ENCODE assay signal across 8 cellular contexts in the genomic region with DNA sequence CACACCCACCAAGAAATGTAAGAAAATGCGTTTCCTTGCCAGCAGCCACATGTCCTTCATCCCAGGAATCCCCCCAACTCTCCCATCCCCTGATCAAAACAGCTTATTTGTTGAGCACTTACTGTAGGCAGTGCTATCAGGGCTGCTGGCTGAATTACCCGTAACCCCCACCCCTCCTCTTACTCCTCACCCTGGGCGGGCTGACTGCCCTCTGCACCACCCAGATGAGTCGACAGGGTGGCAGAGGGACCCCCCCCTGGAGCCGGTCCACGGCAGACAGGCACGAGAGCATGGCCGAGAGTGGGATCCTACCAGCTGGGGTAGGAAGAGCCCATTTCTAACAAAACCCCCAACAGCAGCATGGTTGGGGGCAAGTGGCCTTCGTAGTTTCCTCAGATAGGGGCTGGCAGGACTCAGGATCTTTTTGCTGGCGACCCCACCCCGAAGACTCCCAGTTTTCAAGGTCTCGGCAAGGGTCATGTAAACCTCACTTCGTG. TPM values are rescaled to one million over a fixed set of nuclear protein-coding genes. Genes with fewer than 3 reads are reported as not detected.
A peak's percentile ranks its signal among the peaks of the same experiment; 100 is the strongest.
DNase-seq lines count a peak whose midpoint lies in the region; ATAC-seq and TF ChIP-seq lines count a peak whose summit lies in the region.

No MANE protein-coding gene starts in this region.

- TF ChIP-seq CTCF in OCI-LY7 (conservative IDR thresholded peaks at IDR 0.05; ENCODE audit: low read length), result no peak

- peak overlapping the region; percentile 80 for H3K4me2 ChIP-seq in OCI-LY7 (ENCODE audit: low read length)

- H3K4me3 ChIP-seq in OCI-LY7 (ENCODE audit: low read depth, low read length, poor library complexity, severe bottlenecking) (peak overlapping the region; percentile 76), mucosa of rectum (ENCODE audit: low read length in 2 of 2) (peak overlapping the region; percentile 47 to 62)

- H3K27ac ChIP-seq in OCI-LY7 (ENCODE audit: low read depth, low read length, poor library complexity, severe bottlenecking), result peak overlapping the region; percentile 63
- H3K27ac ChIP-seq in cingulate gyrus (ENCODE audit: low read depth, low read length), result peak overlapping the region; percentile 81
- peak overlapping the region; percentile 87 to 88 for H3K27ac ChIP-seq in mucosa of rectum (ENCODE audit: low read depth in 2 of 2, low read length in 2 of 2)

- peak overlapping the region; percentile 44; the same call in 1 of the 2 replicates for H2AFZ ChIP-seq in OCI-LY7 (ENCODE audit: low read length)

- ATAC-seq in GM19023 (IDR thresholded peaks at IDR 0.05; ENCODE audit: unreplicated experiment) (peak; percentile 2), HG03108 (IDR thresholded peaks at IDR 0.05; ENCODE audit: unreplicated experiment) (no peak)

- POLR2A ChIA-PET in OCI-LY7 (lab: Charles Lee), result interaction anchor here (0.9 to 2.9 kb wide), 9 partner anchors 8 to 108 kb away, joined by 4 to 10 read pairs (median 6); no protein-coding TSS in a partner anchor

- no peaks in the 10 kb centered on the region for H4K20me1 ChIP-seq in OCI-LY7 (ENCODE audit: insufficient read depth, low read length)

- CTCF ChIA-PET in OCI-LY7 (lab: Charles Lee; ENCODE audit: unreplicated experiment), result interaction anchor here (0.5 to 2.6 kb wide), 22 partner anchors 11 to 1797 kb away, joined by 3 to 13 read pairs (median 4); no protein-coding TSS in a partner anchor

- DNase-seq in OCI-LY7 (ENCODE audit: low spot score) (no peak), HuH-7.5 (ENCODE audit: low spot score) (no peak), hippocampal formation (lab: John Stamatoyannopoulos, UW) (no peak), iPS-NIHi7 (ENCODE audit: extremely low spot score) (no peak)

- no TSS peak for BruUV-seq in OCI-LY7 (replicated peaks; lab: Mats Ljungman, UMichigan)

- peak overlapping the region; percentile 65 to 74 for H3K9ac ChIP-seq in mucosa of rectum (ENCODE audit: low read depth in 1 of 2, low read length in 2 of 2)

- peaks cover 9% of the 10 kb centered on the region; the same call in 1 of the 2 replicates for H3K36me3 ChIP-seq in OCI-LY7 (ENCODE audit: insufficient read depth, low read length)
- peaks cover 0 to 8% of the 10 kb centered on the region in 2 donors for H3K36me3 ChIP-seq in mucosa of rectum (ENCODE audit: control insufficient read depth in 2 of 2, insufficient read depth in 2 of 2, low read length in 2 of 2)

- H3K9me2 ChIP-seq in OCI-LY7 (ENCODE audit: insufficient read depth, low read length), result no peaks in the 10 kb centered on the region

- no peaks in the 10 kb centered on the region for H3K79me2 ChIP-seq in OCI-LY7 (ENCODE audit: insufficient read depth, low read depth, low read length)

- no peaks in the 10 kb centered on the region for H3K27me3 ChIP-seq in mucosa of rectum (ENCODE audit: control insufficient read depth in 2 of 2, insufficient read depth in 2 of 2, low read length in 2 of 2)

- intact Hi-C loops in OCI-LY7 (cut with micrococcal nuclease; ENCODE audit: unreplicated experiment), result loop anchor here (1.0 to 5.0 kb wide), 7 partner anchors 18 to 257 kb away; a partner anchor contains a TSS

- H3K9me3 ChIP-seq in OCI-LY7 (ENCODE audit: low read length) (no peaks in the 10 kb centered on the region), mucosa of rectum (ENCODE audit: control insufficient read depth in 2 of 2, low read length in 2 of 2) (no peaks in the 10 kb centered on the region)

- H3K4me1 ChIP-seq in OCI-LY7 (ENCODE audit: insufficient read depth, low read length, poor library complexity, severe bottlenecking) (peaks cover 58% of the 10 kb centered on the region), mucosa of rectum (ENCODE audit: control insufficient read depth in 2 of 2, insufficient read depth in 2 of 2, low read length in 2 of 2) (peaks cover 65 to 80% of the 10 kb centered on the region in 2 donors)

RNA-seq across cellular contexts. Expression of a gene that starts 1.1 kb away (rescaled TPM):
- 23.5 and 29.2 TPM in 2 replicates for total RNA-seq in OCI-LY7 (2014; rRNA removed; shearing (Covaris generic))
- total RNA-seq in OCI-LY7 (2022), result 45.7 and 53.7 TPM in 2 replicates

RNA-seq across cellular contexts. Expression of a gene that starts 9.2 kb away (rescaled TPM):
- total RNA-seq in OCI-LY7 (2014; rRNA removed; shearing (Covaris generic)), result 3.3 and 4.7 TPM in 2 replicates
- 22.5 and 24.3 TPM in 2 replicates for total RNA-seq in OCI-LY7 (2022)
